Comparison of ENCODE assay signal across 13 cellular contexts in the genomic region with DNA sequence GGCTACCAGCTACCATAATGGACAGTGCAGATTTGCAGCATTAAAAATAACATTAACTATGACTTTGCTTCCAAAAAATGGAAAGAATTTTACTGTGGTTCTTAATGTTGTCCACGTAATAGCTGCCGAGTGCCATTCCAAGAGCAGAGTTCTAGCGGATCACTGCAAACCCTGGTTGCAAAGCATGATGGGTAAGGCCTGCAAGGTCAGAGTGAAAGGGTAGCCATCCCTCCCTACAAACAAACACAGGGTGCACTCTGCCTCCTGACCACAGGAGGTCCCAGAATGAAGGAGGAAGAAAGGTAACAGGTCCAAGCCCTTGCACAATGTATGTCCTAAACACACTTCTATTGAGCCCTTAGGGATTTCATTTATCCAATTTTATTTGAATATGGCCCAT.
DNase-seq lines count a peak whose midpoint lies in the region; ATAC-seq, FAIRE-seq and TF ChIP-seq lines count a peak whose summit lies in the region.
"Had no signal": no experiment of that assay in that cellular context is flagged by ENCODE, and none has a peak within 500 bp of the region (broad histone marks: within the 10 kb centered on the region; RNA-seq: fewer than 3 reads in every experiment).

No MANE protein-coding gene starts in this region.

- FAIRE-seq in GM12892 (lab: Jason Lieb, UNC) = peak; percentile 61

- H3K27ac ChIP-seq in AG04450 (ENCODE audit: low read depth, low read length) (peak overlapping the region; percentile 49), RWPE2 (ENCODE audit: poor library complexity, severe bottlenecking) (no peak overlapping the region)
- H3K27ac ChIP-seq: esophagus squamous epithelium, spleen had no signal

- no peak for TF ChIP-seq POLR2A in GM12892 (IDR thresholded peaks at IDR 0.05; ENCODE audit: low read depth, low read length)

- TF ChIP-seq CTCF in AG04450 (IDR thresholded peaks at IDR 0.05; ENCODE audit: low read depth, low read length) (peak; percentile 24; the same call in 1 of the 2 replicates), RWPE2 (IDR thresholded peaks at IDR 0.05; ENCODE audit: poor library complexity, severe bottlenecking) (no peak)

- H3K9me3 ChIP-seq in AG04450 (ENCODE audit: control insufficient read depth, insufficient read depth, low read length) (no peaks in the 10 kb centered on the region; the same call in 1 of the 2 replicates), RWPE2 (ENCODE audit: severe bottlenecking) (no peaks in the 10 kb centered on the region)
- H3K9me3 ChIP-seq: esophagus squamous epithelium, spleen had no signal

- H3K4me1 ChIP-seq in RWPE2 (ENCODE audit: insufficient read depth, poor library complexity, severe bottlenecking) = no peaks in the 10 kb centered on the region
- H3K4me1 ChIP-seq: esophagus squamous epithelium, spleen had no signal

- CTCF ChIA-PET in AG04450 (lab: Charles Lee) = no interaction called here

- DNase-seq in AG04450 (ENCODE audit: low read depth, low spot score) (peak; percentile 60), GM12892 (ENCODE audit: insufficient read length) (no peak), RWPE2 (ENCODE audit: low spot score) (no peak), glomerular visceral epithelial cell (ENCODE audit: extremely low spot score) (peak; percentile 12), GM19238 (ENCODE audit: insufficient read length, low spot score) (no peak), Ammon's horn (ENCODE audit: low spot score) (no peak)
- DNase-seq in stimulated activated CD4-positive, alpha-beta T cell treated with anti-CD3 and anti-CD28 coated beads, Interleukin-4, amount 100 ng/mL, for 24 hours = no peak
- DNase-seq: CD4-positive, CD25-positive, alpha-beta regulatory T cell; esophagus squamous epithelium; NCI-H2029 treated with DMSO at 0.1 percent for 48 hours; spleen; stimulated activated naive CD4-positive, alpha-beta T cell treated with Interleukin-2 at 50 U/mL for 16 hours had no signal

- H3K4me3 ChIP-seq in AG04450 (ENCODE audit: low read depth, low read length) (no peak overlapping the region), RWPE2 (ENCODE audit: severe bottlenecking) (no peak overlapping the region)
- H3K4me3 ChIP-seq: esophagus squamous epithelium, spleen had no signal

- no peaks in the 10 kb centered on the region for H3K36me3 ChIP-seq in RWPE2 (ENCODE audit: low read depth)
- H3K36me3 ChIP-seq: esophagus squamous epithelium had no signal

- ATAC-seq in RWPE2 (ENCODE audit: low read depth) = peak; percentile 54; the same call in 2 of the 3 replicates
- ATAC-seq in GM19463 (IDR thresholded peaks at IDR 0.05; ENCODE audit: unreplicated experiment) = no peak

- H3K27me3 ChIP-seq in AG04450 (ENCODE audit: control insufficient read depth, insufficient read depth, low read length) = no peaks in the 10 kb centered on the region
- peaks cover 7% of the 10 kb centered on the region for H3K27me3 ChIP-seq in RWPE2 (ENCODE audit: insufficient read depth, poor library complexity, severe bottlenecking)
- H3K27me3 ChIP-seq: spleen had no signal

- POLR2A ChIA-PET in AG04450 (lab: Yijun Ruan, JAX) = interaction anchor here (1.0 kb wide), 1 partner anchor 9 kb away, joined by 3 read pairs; no protein-coding TSS in a partner anchor

Comparison
In these comparisons a context has a peak if more than half of its experiments do, and no peak if none do; other contexts are left out.
1. DNase-seq: peak in AG04450 (single experiment) and glomerular visceral epithelial cell (single experiment); none in GM12892 (single experiment), RWPE2 (single experiment), GM19238 (single experiment), Ammon's horn (single experiment) and stimulated activated CD4-positive, alpha-beta T cell treated with anti-CD3 and anti-CD28 coated beads, Interleukin-4, amount 100 ng/mL, for 24 hours (single experiment).